ENCODE assay signal across 1 cellular context in the genomic region with DNA sequence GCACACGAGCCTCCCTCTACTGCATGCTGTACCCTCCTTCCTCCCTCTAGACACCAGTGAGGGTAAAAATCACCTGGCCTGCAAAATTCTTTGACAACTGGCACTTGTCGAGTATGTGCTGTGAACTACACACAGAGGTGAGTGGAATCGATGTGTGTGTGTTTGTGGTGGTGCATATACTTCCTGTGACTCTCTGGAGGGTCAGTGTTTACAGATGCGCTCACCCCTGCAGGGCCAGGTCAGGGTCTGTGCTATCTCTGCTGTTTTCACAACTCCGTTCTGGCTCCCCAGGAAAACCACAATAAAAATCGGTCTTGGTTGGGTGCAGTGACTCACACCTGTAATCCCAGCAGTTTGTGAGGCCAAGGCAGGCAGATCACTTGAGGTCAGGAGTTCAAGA.
TF ChIP-seq lines count a peak whose summit lies in the region.

No MANE protein-coding gene starts in this region.

TF ChIP-seq in IMR-90, 13 proteins besides CTCF, POLR2A, EP300 and RAD21:
- TF ChIP-seq NFE2L2 (IDR thresholded peaks at IDR 0.05; ENCODE audit: low read depth, low read length) (no peak), RFX5 (IDR thresholded peaks at IDR 0.05; ENCODE audit: low read depth, low read length) (no peak)
